In the genomic region with DNA sequence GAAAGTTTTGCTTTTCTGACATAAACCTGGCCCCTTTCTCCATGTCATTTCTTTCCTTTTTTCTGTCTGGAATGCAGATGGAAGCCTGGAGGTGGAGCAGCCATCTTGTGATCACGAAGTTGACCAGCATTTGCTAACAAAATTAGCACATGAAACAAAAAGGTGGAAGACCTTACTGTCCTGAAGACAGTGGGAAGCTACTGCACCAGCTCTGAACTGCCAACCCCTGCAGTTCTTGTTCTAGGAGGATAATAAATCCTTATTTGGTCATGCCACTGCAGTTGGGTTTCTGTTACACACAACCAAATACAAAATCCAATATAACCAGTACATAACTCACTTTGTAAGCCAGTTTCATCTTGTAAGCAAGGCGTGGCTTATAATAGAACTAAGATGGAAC, we compare ENCODE assay signal across 2 cellular contexts.
TF ChIP-seq lines count a peak whose summit lies in the region.

No MANE protein-coding gene starts in this region.

TF ChIP-seq in GM23338, 12 proteins besides CTCF, POLR2A, EP300 and RAD21:
- peak; percentile 61; the same call in 1 of the 2 replicates for TF ChIP-seq ZNF114 (CRISPR knock-in tag; IDR thresholded peaks at IDR 0.05)
- peak; percentile 74; the same call in 1 of the 2 replicates for TF ChIP-seq ZNF462 (CRISPR knock-in tag; IDR thresholded peaks at IDR 0.05)
- TF ChIP-seq JUNB (IDR thresholded peaks at IDR 0.05; ENCODE audit: unreplicated experiment) = no peak
- no peak for TF ChIP-seq CREB1 (CRISPR knock-in tag; IDR thresholded peaks at IDR 0.05; ENCODE audit: low read depth)
- TF ChIP-seq ETS1 (IDR thresholded peaks at IDR 0.05) = no peak
- no peak for TF ChIP-seq NANOG (IDR thresholded peaks at IDR 0.05; ENCODE audit: borderline replicate concordance)

TF ChIP-seq in H1, 55 proteins besides CTCF, POLR2A, EP300 and RAD21:
- TF ChIP-seq TEAD4 (IDR thresholded peaks at IDR 0.05; ENCODE audit: low read depth, low read length) = peak; percentile 62; the same call in 1 of the 2 replicates
- peak; percentile 41; the same call in 1 of the 2 replicates for TF ChIP-seq KDM1A (IDR thresholded peaks at IDR 0.05; ENCODE audit: borderline replicate concordance, low read length)
- peak; percentile 90 for TF ChIP-seq YY1 (IDR thresholded peaks at IDR 0.05; ENCODE audit: low read depth, low read length)
- TF ChIP-seq MAFK (IDR thresholded peaks at IDR 0.05; ENCODE audit: low read depth, low read length) = no peak
- peak; percentile 88 for TF ChIP-seq SRF (IDR thresholded peaks at IDR 0.05; ENCODE audit: low read depth, low read length)
- no peak for TF ChIP-seq CREB1 (IDR thresholded peaks at IDR 0.05)
